In genomic region chr1:40838045-40838979, GRCh38 we compare ENCODE assay signal across 1 cellular context.
TF ChIP-seq lines count a peak whose summit lies in the region.

No MANE protein-coding gene starts in this region.

TF ChIP-seq in K562, 482 proteins besides CTCF, POLR2A, EP300 and RAD21 (continued from another document):
- no peak for TF ChIP-seq HOMEZ (CRISPR knock-in tag; IDR thresholded peaks at IDR 0.05)
- TF ChIP-seq POLR2G (IDR thresholded peaks at IDR 0.05; ENCODE audit: low read depth, low read length): 0 out of 2 replicates have a peak, but pooled peaks have one; percentile 17
- peak; percentile 92 for TF ChIP-seq ZBTB33 (CRISPR knock-in tag; IDR thresholded peaks at IDR 0.05)
- TF ChIP-seq ZNF143 (CRISPR knock-in tag; IDR thresholded peaks at IDR 0.05): 0 out of 2 replicates have a peak, but pooled peaks have one; percentile 8
TF ChIP-seq in K562: peak in this region for 3.
